Comparison of ENCODE assay signal across 1 cellular context in the genomic region with DNA sequence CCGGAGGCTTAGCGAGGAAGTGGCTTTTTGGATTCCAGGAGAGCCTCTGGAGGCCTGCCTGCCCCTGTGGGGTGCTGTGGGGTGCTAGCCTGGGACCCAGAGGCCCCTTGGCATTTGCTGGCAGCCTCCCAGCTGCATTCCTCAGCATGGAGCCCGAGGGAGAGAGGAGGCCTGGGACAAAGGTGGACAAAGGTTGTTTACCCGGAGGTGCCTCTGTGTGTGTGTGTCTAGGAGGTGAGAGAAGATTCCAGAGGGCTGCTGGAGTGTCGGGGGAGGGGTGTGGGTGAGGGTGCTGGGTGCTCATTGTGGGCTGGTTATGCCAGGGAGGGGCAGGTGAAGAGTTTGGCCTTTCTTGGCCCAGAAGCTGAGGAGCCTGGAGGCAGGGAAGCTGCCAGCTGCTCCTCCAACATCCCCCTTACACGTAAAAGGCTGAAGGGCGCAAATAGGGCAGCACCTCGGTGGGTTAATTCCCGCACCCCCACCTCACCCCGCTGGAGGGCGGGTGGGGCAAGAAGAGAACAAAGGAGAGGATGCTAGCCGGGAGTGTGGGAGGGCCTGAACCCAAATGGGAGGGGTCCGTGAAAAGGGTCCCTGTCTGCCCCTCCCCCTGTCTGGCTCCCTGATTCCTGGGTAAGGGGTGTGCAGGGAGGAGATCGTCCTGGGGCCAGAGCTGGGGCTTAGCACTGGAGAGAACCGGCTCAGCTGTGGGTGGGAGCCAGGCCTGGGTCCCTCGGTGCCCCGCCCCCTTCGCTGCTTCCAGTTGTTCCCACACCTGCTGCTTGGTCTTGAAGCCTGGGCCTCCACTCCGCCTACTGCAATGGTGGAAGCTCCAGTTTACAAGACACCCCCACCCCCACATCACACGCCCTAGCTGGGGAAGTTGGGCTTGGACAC.
TF ChIP-seq lines count a peak whose summit lies in the region.

No MANE protein-coding gene starts in this region.

TF ChIP-seq in HepG2, 621 proteins besides CTCF, POLR2A, EP300 and RAD21 (continued from another document and continues in another):
- TF ChIP-seq, protein P1, sequence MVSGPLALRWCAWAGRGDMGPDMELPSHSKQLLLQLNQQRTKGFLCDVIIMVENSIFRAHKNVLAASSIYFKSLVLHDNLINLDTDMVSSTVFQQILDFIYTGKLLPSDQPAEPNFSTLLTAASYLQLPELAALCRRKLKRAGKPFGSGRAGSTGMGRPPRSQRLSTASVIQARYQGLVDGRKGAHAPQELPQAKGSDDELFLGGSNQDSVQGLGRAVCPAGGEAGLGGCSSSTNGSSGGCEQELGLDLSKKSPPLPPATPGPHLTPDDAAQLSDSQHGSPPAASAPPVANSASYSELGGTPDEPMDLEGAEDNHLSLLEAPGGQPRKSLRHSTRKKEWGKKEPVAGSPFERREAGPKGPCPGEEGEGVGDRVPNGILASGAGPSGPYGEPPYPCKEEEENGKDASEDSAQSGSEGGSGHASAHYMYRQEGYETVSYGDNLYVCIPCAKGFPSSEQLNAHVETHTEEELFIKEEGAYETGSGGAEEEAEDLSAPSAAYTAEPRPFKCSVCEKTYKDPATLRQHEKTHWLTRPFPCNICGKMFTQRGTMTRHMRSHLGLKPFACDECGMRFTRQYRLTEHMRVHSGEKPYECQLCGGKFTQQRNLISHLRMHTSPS (CRISPR knock-in tag; IDR thresholded peaks at IDR 0.05; ENCODE audit: low read depth): peak; percentile 95
- no peak for TF ChIP-seq SRSF9 (IDR thresholded peaks at IDR 0.05; ENCODE audit: borderline replicate concordance, insufficient read depth, low read depth, low read length, poor library complexity, severe bottlenecking)
- TF ChIP-seq ZMYM2 (CRISPR knock-in tag; IDR thresholded peaks at IDR 0.05): 0 out of 2 replicates have a peak, but pooled peaks have one; percentile 10
- TF ChIP-seq, protein P2, sequence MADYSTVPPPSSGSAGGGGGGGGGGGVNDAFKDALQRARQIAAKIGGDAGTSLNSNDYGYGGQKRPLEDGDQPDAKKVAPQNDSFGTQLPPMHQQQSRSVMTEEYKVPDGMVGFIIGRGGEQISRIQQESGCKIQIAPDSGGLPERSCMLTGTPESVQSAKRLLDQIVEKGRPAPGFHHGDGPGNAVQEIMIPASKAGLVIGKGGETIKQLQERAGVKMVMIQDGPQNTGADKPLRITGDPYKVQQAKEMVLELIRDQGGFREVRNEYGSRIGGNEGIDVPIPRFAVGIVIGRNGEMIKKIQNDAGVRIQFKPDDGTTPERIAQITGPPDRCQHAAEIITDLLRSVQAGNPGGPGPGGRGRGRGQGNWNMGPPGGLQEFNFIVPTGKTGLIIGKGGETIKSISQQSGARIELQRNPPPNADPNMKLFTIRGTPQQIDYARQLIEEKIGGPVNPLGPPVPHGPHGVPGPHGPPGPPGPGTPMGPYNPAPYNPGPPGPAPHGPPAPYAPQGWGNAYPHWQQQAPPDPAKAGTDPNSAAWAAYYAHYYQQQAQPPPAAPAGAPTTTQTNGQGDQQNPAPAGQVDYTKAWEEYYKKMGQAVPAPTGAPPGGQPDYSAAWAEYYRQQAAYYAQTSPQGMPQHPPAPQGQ (CRISPR knock-in tag; IDR thresholded peaks at IDR 0.05; ENCODE audit: borderline replicate concordance): peak; percentile 14; the same call in 1 of the 2 replicates
- TF ChIP-seq MXI1 (IDR thresholded peaks at IDR 0.05; ENCODE audit: borderline replicate concordance, low read depth, low read length): no peak; the same call in 2 of the 3 replicates
- TF ChIP-seq, protein P3, sequence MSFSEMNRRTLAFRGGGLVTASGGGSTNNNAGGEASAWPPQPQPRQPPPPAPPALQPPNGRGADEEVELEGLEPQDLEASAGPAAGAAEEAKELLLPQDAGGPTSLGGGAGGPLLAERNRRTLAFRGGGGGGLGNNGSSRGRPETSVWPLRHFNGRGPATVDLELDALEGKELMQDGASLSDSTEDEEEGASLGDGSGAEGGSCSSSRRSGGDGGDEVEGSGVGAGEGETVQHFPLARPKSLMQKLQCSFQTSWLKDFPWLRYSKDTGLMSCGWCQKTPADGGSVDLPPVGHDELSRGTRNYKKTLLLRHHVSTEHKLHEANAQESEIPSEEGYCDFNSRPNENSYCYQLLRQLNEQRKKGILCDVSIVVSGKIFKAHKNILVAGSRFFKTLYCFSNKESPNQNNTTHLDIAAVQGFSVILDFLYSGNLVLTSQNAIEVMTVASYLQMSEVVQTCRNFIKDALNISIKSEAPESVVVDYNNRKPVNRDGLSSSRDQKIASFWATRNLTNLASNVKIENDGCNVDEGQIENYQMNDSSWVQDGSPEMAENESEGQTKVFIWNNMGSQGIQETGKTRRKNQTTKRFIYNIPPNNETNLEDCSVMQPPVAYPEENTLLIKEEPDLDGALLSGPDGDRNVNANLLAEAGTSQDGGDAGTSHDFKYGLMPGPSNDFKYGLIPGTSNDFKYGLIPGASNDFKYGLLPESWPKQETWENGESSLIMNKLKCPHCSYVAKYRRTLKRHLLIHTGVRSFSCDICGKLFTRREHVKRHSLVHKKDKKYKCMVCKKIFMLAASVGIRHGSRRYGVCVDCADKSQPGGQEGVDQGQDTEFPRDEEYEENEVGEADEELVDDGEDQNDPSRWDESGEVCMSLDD (CRISPR knock-in tag; IDR thresholded peaks at IDR 0.05; ENCODE audit: borderline replicate concordance): peak; percentile 100
- TF ChIP-seq SATB2 (CRISPR knock-in tag; IDR thresholded peaks at IDR 0.05): no peak
- TF ChIP-seq SIX4 (CRISPR knock-in tag; IDR thresholded peaks at IDR 0.05): peak; percentile 31; the same call in 1 of the 2 replicates
- TF ChIP-seq ZNF788 (CRISPR knock-in tag; IDR thresholded peaks at IDR 0.05; ENCODE audit: borderline replicate concordance): peak; percentile 94; the same call in 1 of the 2 replicates
- peak; percentile 98 for TF ChIP-seq PHF21A (CRISPR knock-in tag; IDR thresholded peaks at IDR 0.05)
- no peak for TF ChIP-seq CBX5 (CRISPR knock-in tag; IDR thresholded peaks at IDR 0.05; ENCODE audit: borderline replicate concordance)
- TF ChIP-seq, protein P4, sequence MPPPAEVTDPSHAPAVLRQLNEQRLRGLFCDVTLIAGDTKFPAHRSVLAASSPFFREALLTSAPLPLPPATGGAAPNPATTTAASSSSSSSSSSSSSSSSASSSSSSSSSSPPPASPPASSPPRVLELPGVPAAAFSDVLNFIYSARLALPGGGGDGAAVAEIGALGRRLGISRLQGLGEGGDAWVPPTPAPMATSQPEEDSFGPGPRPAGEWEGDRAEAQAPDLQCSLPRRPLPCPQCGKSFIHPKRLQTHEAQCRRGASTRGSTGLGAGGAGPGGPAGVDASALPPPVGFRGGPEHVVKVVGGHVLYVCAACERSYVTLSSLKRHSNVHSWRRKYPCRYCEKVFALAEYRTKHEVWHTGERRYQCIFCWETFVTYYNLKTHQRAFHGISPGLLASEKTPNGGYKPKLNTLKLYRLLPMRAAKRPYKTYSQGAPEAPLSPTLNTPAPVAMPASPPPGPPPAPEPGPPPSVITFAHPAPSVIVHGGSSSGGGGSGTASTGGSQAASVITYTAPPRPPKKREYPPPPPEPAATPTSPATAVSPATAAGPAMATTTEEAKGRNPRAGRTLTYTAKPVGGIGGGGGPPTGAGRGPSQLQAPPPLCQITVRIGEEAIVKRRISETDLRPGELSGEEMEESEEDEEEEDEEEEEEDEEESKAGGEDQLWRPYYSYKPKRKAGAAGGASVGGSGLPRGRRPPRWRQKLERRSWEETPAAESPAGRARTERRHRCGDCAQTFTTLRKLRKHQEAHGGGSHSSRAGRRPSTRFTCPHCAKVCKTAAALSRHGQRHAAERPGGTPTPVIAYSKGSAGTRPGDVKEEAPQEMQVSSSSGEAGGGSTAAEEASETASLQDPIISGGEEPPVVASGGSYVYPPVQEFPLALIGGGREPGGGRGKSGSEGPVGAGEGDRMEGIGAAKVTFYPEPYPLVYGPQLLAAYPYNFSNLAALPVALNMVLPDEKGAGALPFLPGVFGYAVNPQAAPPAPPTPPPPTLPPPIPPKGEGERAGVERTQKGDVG (CRISPR knock-in tag; IDR thresholded peaks at IDR 0.05; ENCODE audit: borderline replicate concordance): peak; percentile 83
- peak; percentile 8 for TF ChIP-seq BRD4 (CRISPR knock-in tag; IDR thresholded peaks at IDR 0.05)
- no peak for TF ChIP-seq ZNF460 (CRISPR knock-in tag; IDR thresholded peaks at IDR 0.05; ENCODE audit: borderline replicate concordance)
- no peak for TF ChIP-seq ZFAT (CRISPR knock-in tag; conservative IDR thresholded peaks at IDR 0.05)
- peak; percentile 67; the same call in 1 of the 2 replicates for TF ChIP-seq ZNF468 (CRISPR knock-in tag; IDR thresholded peaks at IDR 0.05)
- TF ChIP-seq CEBPB (IDR thresholded peaks at IDR 0.05; ENCODE audit: borderline replicate concordance, low read depth, low read length): no peak
- TF ChIP-seq, protein P5, sequence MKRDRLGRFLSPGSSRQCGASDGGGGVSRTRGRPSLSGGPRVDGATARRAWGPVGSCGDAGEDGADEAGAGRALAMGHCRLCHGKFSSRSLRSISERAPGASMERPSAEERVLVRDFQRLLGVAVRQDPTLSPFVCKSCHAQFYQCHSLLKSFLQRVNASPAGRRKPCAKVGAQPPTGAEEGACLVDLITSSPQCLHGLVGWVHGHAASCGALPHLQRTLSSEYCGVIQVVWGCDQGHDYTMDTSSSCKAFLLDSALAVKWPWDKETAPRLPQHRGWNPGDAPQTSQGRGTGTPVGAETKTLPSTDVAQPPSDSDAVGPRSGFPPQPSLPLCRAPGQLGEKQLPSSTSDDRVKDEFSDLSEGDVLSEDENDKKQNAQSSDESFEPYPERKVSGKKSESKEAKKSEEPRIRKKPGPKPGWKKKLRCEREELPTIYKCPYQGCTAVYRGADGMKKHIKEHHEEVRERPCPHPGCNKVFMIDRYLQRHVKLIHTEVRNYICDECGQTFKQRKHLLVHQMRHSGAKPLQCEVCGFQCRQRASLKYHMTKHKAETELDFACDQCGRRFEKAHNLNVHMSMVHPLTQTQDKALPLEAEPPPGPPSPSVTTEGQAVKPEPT (CRISPR knock-in tag; IDR thresholded peaks at IDR 0.05; ENCODE audit: low read depth): no peak
- no peak; the same call in none of the 2 replicates for TF ChIP-seq ZMAT3 (CRISPR knock-in tag; conservative IDR thresholded peaks at IDR 0.05)
- TF ChIP-seq, protein P6, sequence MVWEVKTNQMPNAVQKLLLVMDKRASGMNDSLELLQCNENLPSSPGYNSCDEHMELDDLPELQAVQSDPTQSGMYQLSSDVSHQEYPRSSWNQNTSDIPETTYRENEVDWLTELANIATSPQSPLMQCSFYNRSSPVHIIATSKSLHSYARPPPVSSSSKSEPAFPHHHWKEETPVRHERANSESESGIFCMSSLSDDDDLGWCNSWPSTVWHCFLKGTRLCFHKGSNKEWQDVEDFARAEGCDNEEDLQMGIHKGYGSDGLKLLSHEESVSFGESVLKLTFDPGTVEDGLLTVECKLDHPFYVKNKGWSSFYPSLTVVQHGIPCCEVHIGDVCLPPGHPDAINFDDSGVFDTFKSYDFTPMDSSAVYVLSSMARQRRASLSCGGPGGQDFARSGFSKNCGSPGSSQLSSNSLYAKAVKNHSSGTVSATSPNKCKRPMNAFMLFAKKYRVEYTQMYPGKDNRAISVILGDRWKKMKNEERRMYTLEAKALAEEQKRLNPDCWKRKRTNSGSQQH (CRISPR knock-in tag; IDR thresholded peaks at IDR 0.05; ENCODE audit: low read depth): no peak
- 0 out of 2 replicates have a peak, but pooled peaks have one; percentile 33 for TF ChIP-seq KLF15 (CRISPR knock-in tag; IDR thresholded peaks at IDR 0.05; ENCODE audit: borderline replicate concordance)
- no peak for TF ChIP-seq ZNF766 (CRISPR knock-in tag; IDR thresholded peaks at IDR 0.05; ENCODE audit: borderline replicate concordance)
- peak; percentile 84 for TF ChIP-seq NCOR1 (IDR thresholded peaks at IDR 0.05; ENCODE audit: borderline replicate concordance, low read length)
- TF ChIP-seq PITX1 (CRISPR knock-in tag; IDR thresholded peaks at IDR 0.05): peak; percentile 23; the same call in 1 of the 2 replicates
- no peak for TF ChIP-seq NCOA5 (CRISPR knock-in tag; IDR thresholded peaks at IDR 0.05)
- no peak for TF ChIP-seq POLR2AphosphoS2 (IDR thresholded peaks at IDR 0.05; ENCODE audit: low read depth, low read length)
- TF ChIP-seq YEATS4 (CRISPR knock-in tag; IDR thresholded peaks at IDR 0.05; ENCODE audit: borderline replicate concordance): 0 out of 2 replicates have a peak, but pooled peaks have one; percentile 24
- TF ChIP-seq ZNF547 (CRISPR knock-in tag; IDR thresholded peaks at IDR 0.05): no peak
- TF ChIP-seq, protein P7, sequence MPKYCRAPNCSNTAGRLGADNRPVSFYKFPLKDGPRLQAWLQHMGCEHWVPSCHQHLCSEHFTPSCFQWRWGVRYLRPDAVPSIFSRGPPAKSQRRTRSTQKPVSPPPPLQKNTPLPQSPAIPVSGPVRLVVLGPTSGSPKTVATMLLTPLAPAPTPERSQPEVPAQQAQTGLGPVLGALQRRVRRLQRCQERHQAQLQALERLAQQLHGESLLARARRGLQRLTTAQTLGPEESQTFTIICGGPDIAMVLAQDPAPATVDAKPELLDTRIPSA (CRISPR knock-in tag; IDR thresholded peaks at IDR 0.05; ENCODE audit: borderline replicate concordance): no peak; the same call in 1 of the 2 replicates
- TF ChIP-seq HNRNPH1 (optimal IDR thresholded peaks at IDR 0.05; ENCODE audit: low read depth, low read length): peak; percentile 90
- TF ChIP-seq ESRRA (CRISPR knock-in tag; IDR thresholded peaks at IDR 0.05; ENCODE audit: low read depth): peak; percentile 71
- no peak for TF ChIP-seq SNAI1 (CRISPR knock-in tag; IDR thresholded peaks at IDR 0.05; ENCODE audit: borderline replicate concordance)
- TF ChIP-seq, protein P8, sequence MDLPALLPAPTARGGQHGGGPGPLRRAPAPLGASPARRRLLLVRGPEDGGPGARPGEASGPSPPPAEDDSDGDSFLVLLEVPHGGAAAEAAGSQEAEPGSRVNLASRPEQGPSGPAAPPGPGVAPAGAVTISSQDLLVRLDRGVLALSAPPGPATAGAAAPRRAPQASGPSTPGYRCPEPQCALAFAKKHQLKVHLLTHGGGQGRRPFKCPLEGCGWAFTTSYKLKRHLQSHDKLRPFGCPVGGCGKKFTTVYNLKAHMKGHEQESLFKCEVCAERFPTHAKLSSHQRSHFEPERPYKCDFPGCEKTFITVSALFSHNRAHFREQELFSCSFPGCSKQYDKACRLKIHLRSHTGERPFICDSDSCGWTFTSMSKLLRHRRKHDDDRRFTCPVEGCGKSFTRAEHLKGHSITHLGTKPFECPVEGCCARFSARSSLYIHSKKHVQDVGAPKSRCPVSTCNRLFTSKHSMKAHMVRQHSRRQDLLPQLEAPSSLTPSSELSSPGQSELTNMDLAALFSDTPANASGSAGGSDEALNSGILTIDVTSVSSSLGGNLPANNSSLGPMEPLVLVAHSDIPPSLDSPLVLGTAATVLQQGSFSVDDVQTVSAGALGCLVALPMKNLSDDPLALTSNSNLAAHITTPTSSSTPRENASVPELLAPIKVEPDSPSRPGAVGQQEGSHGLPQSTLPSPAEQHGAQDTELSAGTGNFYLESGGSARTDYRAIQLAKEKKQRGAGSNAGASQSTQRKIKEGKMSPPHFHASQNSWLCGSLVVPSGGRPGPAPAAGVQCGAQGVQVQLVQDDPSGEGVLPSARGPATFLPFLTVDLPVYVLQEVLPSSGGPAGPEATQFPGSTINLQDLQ (CRISPR knock-in tag; IDR thresholded peaks at IDR 0.05): no peak
- TF ChIP-seq, protein P9, sequence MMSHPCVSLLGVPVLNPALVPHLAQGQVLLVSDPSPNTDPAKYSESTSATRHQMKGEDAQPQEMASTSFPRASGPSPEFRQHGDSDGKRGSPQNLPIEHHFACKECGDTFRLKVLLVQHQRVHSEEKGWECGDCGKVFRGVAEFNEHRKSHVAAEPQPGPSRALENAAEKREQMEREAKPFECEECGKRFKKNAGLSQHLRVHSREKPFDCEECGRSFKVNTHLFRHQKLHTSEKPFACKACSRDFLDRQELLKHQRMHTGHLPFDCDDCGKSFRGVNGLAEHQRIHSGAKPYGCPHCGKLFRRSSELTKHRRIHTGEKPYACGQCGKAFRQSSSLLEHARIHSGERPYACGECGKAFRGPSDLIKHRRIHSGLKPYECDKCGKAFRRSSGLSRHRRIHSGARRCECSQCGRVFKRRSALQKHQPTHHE (CRISPR knock-in tag; IDR thresholded peaks at IDR 0.05; ENCODE audit: borderline replicate concordance): no peak
- TF ChIP-seq ZNF207 (IDR thresholded peaks at IDR 0.05; ENCODE audit: borderline replicate concordance): no peak
- TF ChIP-seq HHEX (CRISPR knock-in tag; IDR thresholded peaks at IDR 0.05): no peak
- no peak for TF ChIP-seq TCF12 (IDR thresholded peaks at IDR 0.05)
- TF ChIP-seq TCF12 (CRISPR knock-in tag; IDR thresholded peaks at IDR 0.05): no peak; the same call in 1 of the 2 replicates
